Comparison of ENCODE assay signal across 1 cellular context in the genomic region with DNA sequence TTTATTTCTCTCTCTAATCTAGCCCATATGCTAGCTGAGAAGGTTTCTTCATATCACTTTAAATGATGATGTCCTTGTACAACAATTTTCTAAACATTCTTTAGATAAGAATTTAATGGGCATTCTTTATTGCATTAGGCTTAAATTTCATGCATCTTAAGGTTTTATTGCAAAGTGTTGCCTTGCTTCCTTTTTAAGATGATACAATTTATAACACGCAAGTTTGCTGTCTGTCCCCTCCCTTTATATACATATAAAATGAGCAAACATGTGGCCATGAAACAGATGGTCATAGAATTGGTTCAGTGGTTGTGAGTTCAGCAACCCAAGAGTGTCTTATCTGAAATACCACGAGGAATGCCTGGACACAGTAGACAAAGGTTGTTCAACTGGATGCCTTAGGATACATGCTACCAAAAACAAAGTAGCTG.
TF ChIP-seq lines count a peak whose summit lies in the region.

No MANE protein-coding gene starts in this region.

TF ChIP-seq in IMR-90, 13 proteins besides CTCF, POLR2A, EP300 and RAD21:
- no peak for TF ChIP-seq CHD1 (IDR thresholded peaks at IDR 0.05; ENCODE audit: low read depth, low read length)
- TF ChIP-seq CEBPB (IDR thresholded peaks at IDR 0.05; ENCODE audit: low read depth, low read length), result peak; percentile 34; the same call in 1 of the 2 replicates
